In the genomic region with DNA sequence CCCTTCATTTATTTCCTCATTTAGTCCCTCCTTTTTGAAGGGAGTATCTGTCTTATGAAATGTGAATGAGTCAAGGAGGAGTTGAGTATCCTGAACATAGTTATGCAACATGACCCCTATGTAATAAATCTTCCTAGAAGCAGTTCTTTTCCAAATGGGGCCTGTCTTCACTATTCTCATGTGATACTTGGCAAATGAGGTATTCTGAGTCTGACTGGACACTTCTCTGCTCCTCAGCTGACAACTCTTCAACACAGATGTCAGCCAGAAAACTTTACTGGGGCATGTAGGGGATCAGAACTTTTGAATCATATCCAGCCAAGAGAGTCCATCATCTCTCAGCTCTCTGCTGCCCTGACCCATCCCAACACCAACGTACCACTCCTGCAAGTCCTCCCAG, we compare ENCODE assay signal across 14 cellular contexts.
DNase-seq lines count a peak whose midpoint lies in the region; FAIRE-seq and TF ChIP-seq lines count a peak whose summit lies in the region.
"Had no signal": no experiment of that assay in that cellular context is flagged by ENCODE, and none has a peak within 500 bp of the region (broad histone marks: within the 10 kb centered on the region; RNA-seq: fewer than 3 reads in every experiment).

No MANE protein-coding gene starts in this region.

- H3K27ac Mint-ChIP-seq in osteocyte (ENCODE audit: unreplicated experiment) = no peak overlapping the region
- H3K27ac Mint-ChIP-seq: activated CD4-positive, alpha-beta T cell treated with anti-CD3 and anti-CD28 coated beads for 36 hours had no signal

- no peak for TF ChIP-seq CTCF in HEK293 (tag by site-specific recombination; IDR thresholded peaks at IDR 0.05)
- no peak for TF ChIP-seq CTCF in fibroblast of villous mesenchyme (IDR thresholded peaks at IDR 0.05; ENCODE audit: insufficient read depth, low read depth, low read length)
- TF ChIP-seq CTCF in transverse colon (IDR thresholded peaks at IDR 0.05) = no peak
- no peak for TF ChIP-seq CTCF in osteocyte (IDR thresholded peaks at IDR 0.05)

- DNase-seq in RCC 7860 (ENCODE audit: low spot score) = no peak
- DNase-seq in fibroblast of villous mesenchyme (ENCODE audit: low read depth) = peak; percentile 83
- DNase-seq in skeletal muscle cell (ENCODE audit: low read depth) = peak; percentile 94
- no peak for DNase-seq in transverse colon
- no peak for DNase-seq in COR-L47 (lab: John Stamatoyannopoulos, UW)
- DNase-seq in NCI-H1105 (lab: John Stamatoyannopoulos, UW) = no peak
- no peak for DNase-seq in osteocyte (ENCODE audit: extremely low spot score, unreplicated experiment)
- DNase-seq: activated CD4-positive, alpha-beta T cell treated with anti-CD3 and anti-CD28 coated beads for 36 hours; activated effector memory CD4-positive, alpha-beta T cell treated with anti-CD3 and anti-CD28 coated beads, Interleukin-2, amount 50 U/mL, for 16 hours; cortex of kidney; NCI-H345 had no signal

- no peaks in the 10 kb centered on the region for H3K27me3 Mint-ChIP-seq in osteocyte (ENCODE audit: unreplicated experiment)

- no peak overlapping the region for H3K4me3 Mint-ChIP-seq in osteocyte (ENCODE audit: unreplicated experiment)
- H3K4me3 Mint-ChIP-seq: activated CD4-positive, alpha-beta T cell treated with anti-CD3 and anti-CD28 coated beads for 36 hours had no signal

- 60 to 67% methylated on average over 1 of the region's 1 CpG for WGBS in transverse colon (ENCODE audit: low coverage in 1 of 2), 2 donors

- H3K9me3 ChIP-seq in HEK293 (ENCODE audit: control insufficient read depth, insufficient read depth, low read depth, low read length) = no peaks in the 10 kb centered on the region
- H3K9me3 ChIP-seq in transverse colon = no peaks in the 10 kb centered on the region

- peak; percentile 33 for FAIRE-seq in RCC 7860 (lab: Jason Lieb, UNC)

- H3K27ac ChIP-seq in HEK293 (ENCODE audit: extremely low read depth, low read depth, low read length) (no peak overlapping the region), transverse colon (no peak overlapping the region)
- H3K27ac ChIP-seq: KMS-11 had no signal

- CTCF ChIA-PET in HEK293 (lab: Yijun Ruan, JAX) = no interaction called here

- in situ Hi-C loops in transverse colon (cut with MboI; ENCODE audit: low pct_ligation_motif_present in 1 of 4, low pct_unique_long_range_greater_than_20kb in 1 of 4, low sequenced_read_pairs in 3 of 4) = no loop called here

- H3K4me1 Mint-ChIP-seq in osteocyte (ENCODE audit: unreplicated experiment) = peaks cover 14% of the 10 kb centered on the region
- H3K4me1 Mint-ChIP-seq: activated CD4-positive, alpha-beta T cell treated with anti-CD3 and anti-CD28 coated beads for 36 hours had no signal

- no peaks in the 10 kb centered on the region for H3K9me3 Mint-ChIP-seq in osteocyte (ENCODE audit: unreplicated experiment)

- intact Hi-C loops in transverse colon (cut with DNase I; ENCODE audit: low total_unique reads) = no loop called here

- H3K4me3 ChIP-seq in HEK293 (ENCODE audit: low read depth, low read length) (no peak overlapping the region), fibroblast of villous mesenchyme (ENCODE audit: low read depth, low read length) (no peak overlapping the region), skeletal muscle cell (ENCODE audit: low read depth, low read length) (no peak overlapping the region), transverse colon (no peak overlapping the region)
- H3K4me3 ChIP-seq: smooth muscle cell had no signal

- TF ChIP-seq EP300 in transverse colon (IDR thresholded peaks at IDR 0.05; ENCODE audit: low read depth) = no peak

- no peaks in the 10 kb centered on the region for H3K27me3 ChIP-seq in transverse colon

- H3K4me1 ChIP-seq in HEK293 (ENCODE audit: control insufficient read depth, insufficient read depth, low read length) (peaks cover 17% of the 10 kb centered on the region), transverse colon (peaks cover 0 to 15% (median 3%) of the 10 kb centered on the region in 4 donors)

- no peaks in the 10 kb centered on the region for H3K36me3 Mint-ChIP-seq in osteocyte (ENCODE audit: unreplicated experiment)

- TF ChIP-seq POLR2A in transverse colon (IDR thresholded peaks at IDR 0.05) = no peak

- POLR2A ChIA-PET in HEK293 (lab: Yijun Ruan, JAX) = no interaction called here

- H3K36me3 ChIP-seq in HEK293 (ENCODE audit: control insufficient read depth in 2 of 2, insufficient read depth in 1 of 2, low read length in 2 of 2) (no peaks in the 10 kb centered on the region), transverse colon (no peaks in the 10 kb centered on the region)

TF ChIP-seq in HEK293, 187 proteins besides CTCF, POLR2A, EP300 and RAD21:
- TF ChIP-seq WT1 (tag by site-specific recombination; IDR thresholded peaks at IDR 0.05) = peak; percentile 66
- TF ChIP-seq, protein P1, sequence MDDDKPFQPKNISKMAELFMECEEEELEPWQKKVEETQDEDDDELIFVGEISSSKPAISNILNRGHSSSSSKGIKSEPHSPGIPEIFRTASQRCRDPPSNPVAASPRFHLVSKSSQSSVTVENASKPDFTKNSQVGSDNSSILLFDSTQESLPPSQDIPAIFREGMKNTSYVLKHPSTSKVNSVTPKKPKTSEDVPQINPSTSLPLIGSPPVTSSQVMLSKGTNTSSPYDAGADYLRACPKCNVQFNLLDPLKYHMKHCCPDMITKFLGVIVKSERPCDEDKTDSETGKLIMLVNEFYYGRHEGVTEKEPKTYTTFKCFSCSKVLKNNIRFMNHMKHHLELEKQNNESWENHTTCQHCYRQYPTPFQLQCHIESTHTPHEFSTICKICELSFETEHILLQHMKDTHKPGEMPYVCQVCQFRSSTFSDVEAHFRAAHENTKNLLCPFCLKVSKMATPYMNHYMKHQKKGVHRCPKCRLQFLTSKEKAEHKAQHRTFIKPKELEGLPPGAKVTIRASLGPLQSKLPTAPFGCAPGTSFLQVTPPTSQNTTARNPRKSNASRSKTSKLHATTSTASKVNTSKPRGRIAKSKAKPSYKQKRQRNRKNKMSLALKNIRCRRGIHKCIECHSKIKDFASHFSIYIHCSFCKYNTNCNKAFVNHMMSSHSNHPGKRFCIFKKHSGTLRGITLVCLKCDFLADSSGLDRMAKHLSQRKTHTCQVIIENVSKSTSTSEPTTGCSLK (tag by site-specific recombination; IDR thresholded peaks at IDR 0.05) = no peak

Comparison
In these comparisons a context has a peak if more than half of its experiments do, and no peak if none do; other contexts are left out.
1. DNase-seq: peak in fibroblast of villous mesenchyme (single experiment) and skeletal muscle cell (single experiment); none in RCC 7860 (single experiment), transverse colon (single experiment), COR-L47 (single experiment), NCI-H1105 (single experiment) and osteocyte (single experiment).